Comparison of ENCODE assay signal across 26 cellular contexts in genomic region chr4:140220053-140220452, GRCh38.
"Had no signal": no experiment of that assay in that cellular context is flagged by ENCODE, and none has a peak within 500 bp of the region (broad histone marks: within the 10 kb centered on the region; RNA-seq: fewer than 3 reads in every experiment).

No MANE protein-coding gene starts in this region.

- H3K27me3 ChIP-seq: hepatocyte, right atrium auricular region, stomach, tibial artery, uterus had no signal

- FAIRE-seq: bronchial epithelial cell, frontal cortex, TTC549 had no signal

- H3K9me3 ChIP-seq: right atrium auricular region, stomach, tibial artery, uterus had no signal

- H3K27ac ChIP-seq: epithelial cell of prostate, hepatocyte, right atrium auricular region, stomach, tibial artery, uterus, WERI-Rb-1 had no signal

- H3K4me2 ChIP-seq: hepatocyte had no signal

- H3K4me1 ChIP-seq: right atrium auricular region, stomach, tibial artery, uterus had no signal

- H3K36me3 Mint-ChIP-seq: activated naive CD4-positive, alpha-beta T cell treated with anti-CD3 and anti-CD28 coated beads, Interleukin-2, amount 50 U/mL, for 72 hours; naive thymus-derived CD8-positive, alpha-beta T cell; stimulated activated naive B cell treated with anti-CD40 and anti-IgM and Interleukin-4, amounts not matched to agents 10 μg/mL and 1 μg/mL and 100 μg/mL, for 72 hours had no signal

- DNase-seq: activated CD4-positive, alpha-beta T cell treated with anti-CD3 and anti-CD28 coated beads, Interleukin-2, amount 50 U/mL, for 1 hour; activated CD4-positive, CD25-positive, alpha-beta regulatory T cell treated with anti-CD3 and anti-CD28 coated beads, Interleukin-2, amount 50 U/mL, for 72 hours; activated CD8-positive, alpha-beta T cell treated with anti-CD3 and anti-CD28 coated beads for 36 hours; activated naive CD4-positive, alpha-beta T cell; activated T-cell treated with anti-CD3 and anti-CD28 coated beads, Interleukin-2, amount 50 U/mL, for 48 hours; anterior cingulate cortex; glutamatergic neuron; islet precursor cell; left ventricle myocardium superior; naive thymus-derived CD8-positive, alpha-beta T cell; stimulated activated CD4-positive, alpha-beta T cell treated with anti-CD3 and anti-CD28 coated beads, Interleukin-15, amount 100 ng/mL, for 24 hours; stimulated activated CD4-positive, alpha-beta T cell treated with anti-CD3 and anti-CD28 coated beads, Interleukin-2, amount 100 ng/mL, for 24 hours; stimulated activated naive B cell treated with anti-CD40 and anti-IgM and Interleukin-4, amounts not matched to agents 10 μg/mL and 1 μg/mL and 100 μg/mL, for 72 hours; stomach; tibial artery; uterus; WERI-Rb-1 had no signal

- H3K4me3 Mint-ChIP-seq: activated CD8-positive, alpha-beta T cell treated with anti-CD3 and anti-CD28 coated beads for 36 hours; central memory CD8-positive, alpha-beta T cell; dendritic cell treated with granulocyte-macrophage colony-stimulating factor and Interleukin-4, amounts not matched to agents 40 ng/mL and 50 ng/mL, for 4 days; naive thymus-derived CD8-positive, alpha-beta T cell; stimulated activated naive B cell treated with anti-CD40 and anti-IgM and Interleukin-4, amounts not matched to agents 10 μg/mL and 1 μg/mL and 100 μg/mL, for 72 hours had no signal

- ATAC-seq: activated CD8-positive, alpha-beta T cell treated with anti-CD3 and anti-CD28 coated beads for 36 hours; activated naive CD4-positive, alpha-beta T cell treated with anti-CD3 and anti-CD28 coated beads, Interleukin-2, amount 50 U/mL, for 72 hours; left ventricle myocardium superior; naive thymus-derived CD8-positive, alpha-beta T cell; stimulated activated naive B cell treated with anti-CD40 and anti-IgM and Interleukin-4, amounts not matched to agents 10 μg/mL and 1 μg/mL and 100 μg/mL, for 72 hours had no signal

- H3K9me3 Mint-ChIP-seq: activated CD8-positive, alpha-beta T cell treated with anti-CD3 and anti-CD28 coated beads for 36 hours; activated naive CD4-positive, alpha-beta T cell treated with anti-CD3 and anti-CD28 coated beads, Interleukin-2, amount 50 U/mL, for 72 hours; central memory CD8-positive, alpha-beta T cell; dendritic cell treated with granulocyte-macrophage colony-stimulating factor and Interleukin-4, amounts not matched to agents 40 ng/mL and 50 ng/mL, for 4 days; naive thymus-derived CD8-positive, alpha-beta T cell; stimulated activated naive B cell treated with anti-CD40 and anti-IgM and Interleukin-4, amounts not matched to agents 10 μg/mL and 1 μg/mL and 100 μg/mL, for 72 hours had no signal

- H3K4me3 ChIP-seq: hepatocyte, right atrium auricular region, stomach, tibial artery, uterus had no signal

- H3K27ac Mint-ChIP-seq: activated CD8-positive, alpha-beta T cell treated with anti-CD3 and anti-CD28 coated beads for 36 hours; activated naive CD4-positive, alpha-beta T cell treated with anti-CD3 and anti-CD28 coated beads, Interleukin-2, amount 50 U/mL, for 72 hours; dendritic cell treated with granulocyte-macrophage colony-stimulating factor and Interleukin-4, amounts not matched to agents 40 ng/mL and 50 ng/mL, for 4 days; stimulated activated naive B cell treated with anti-CD40 and anti-IgM and Interleukin-4, amounts not matched to agents 10 μg/mL and 1 μg/mL and 100 μg/mL, for 72 hours had no signal

- H3K79me2 ChIP-seq: hepatocyte had no signal

- H3K36me3 ChIP-seq: right atrium auricular region, stomach, tibial artery, uterus, WERI-Rb-1 had no signal
